ENCODE assay signal across 1 cellular context in the genomic region with DNA sequence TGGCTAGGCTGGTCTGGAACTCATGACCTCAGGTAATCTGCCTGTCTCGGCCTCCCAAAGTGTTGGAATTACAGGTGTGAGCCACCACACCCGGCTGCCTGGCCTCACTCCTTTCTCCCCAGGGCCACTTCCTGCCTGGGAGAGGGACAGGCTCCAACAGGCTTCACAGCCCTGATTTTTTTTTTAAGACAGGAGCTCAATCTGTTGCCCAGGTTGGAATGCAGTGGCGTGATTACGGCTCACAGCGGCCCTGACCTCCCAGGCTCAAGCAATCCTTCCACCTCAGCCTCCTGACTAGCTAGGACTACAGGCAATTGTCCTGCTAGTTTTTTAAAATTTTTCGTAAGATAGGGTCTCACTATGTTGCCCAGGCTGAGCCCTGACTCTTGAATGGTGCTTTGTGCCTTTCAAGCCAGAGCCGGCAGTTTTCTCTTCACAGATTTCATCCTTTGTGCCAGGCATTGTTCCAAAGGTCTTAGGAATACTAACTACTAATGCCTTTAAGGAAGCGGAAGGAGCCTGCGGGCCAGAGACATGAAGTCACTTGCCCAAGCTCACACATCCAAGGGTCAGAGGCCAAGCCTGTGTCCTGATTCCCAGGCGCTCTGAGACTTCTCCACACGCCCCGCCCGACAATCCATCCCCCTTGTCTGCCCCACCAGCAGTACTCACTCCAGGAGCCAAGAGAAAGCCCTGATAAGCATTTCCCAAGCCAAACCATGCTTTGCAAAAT.
TF ChIP-seq lines count a peak whose summit lies in the region.

No MANE protein-coding gene starts in this region.

TF ChIP-seq in GM23338, 12 proteins besides CTCF, POLR2A, EP300 and RAD21:
- TF ChIP-seq JUNB (IDR thresholded peaks at IDR 0.05; ENCODE audit: unreplicated experiment) (no peak), ZNF114 (CRISPR knock-in tag; IDR thresholded peaks at IDR 0.05) (no peak), ETS1 (IDR thresholded peaks at IDR 0.05) (no peak), ZNF331 (CRISPR knock-in tag; IDR thresholded peaks at IDR 0.05; ENCODE audit: low read depth) (no peak), CREB1 (CRISPR knock-in tag; IDR thresholded peaks at IDR 0.05; ENCODE audit: low read depth) (no peak), STAT1 (IDR thresholded peaks at IDR 0.05; ENCODE audit: unreplicated experiment) (no peak), EZH2 (IDR thresholded peaks at IDR 0.05; ENCODE audit: low read depth, unreplicated experiment) (no peak), ZNF462 (CRISPR knock-in tag; IDR thresholded peaks at IDR 0.05) (no peak), EZH2phosphoT487 (IDR thresholded peaks at IDR 0.05; ENCODE audit: unreplicated experiment) (no peak), NANOG (IDR thresholded peaks at IDR 0.05; ENCODE audit: borderline replicate concordance) (no peak), POLR2AphosphoS5 (IDR thresholded peaks at IDR 0.05; ENCODE audit: low read depth) (no peak)
- TF ChIP-seq, protein P1, sequence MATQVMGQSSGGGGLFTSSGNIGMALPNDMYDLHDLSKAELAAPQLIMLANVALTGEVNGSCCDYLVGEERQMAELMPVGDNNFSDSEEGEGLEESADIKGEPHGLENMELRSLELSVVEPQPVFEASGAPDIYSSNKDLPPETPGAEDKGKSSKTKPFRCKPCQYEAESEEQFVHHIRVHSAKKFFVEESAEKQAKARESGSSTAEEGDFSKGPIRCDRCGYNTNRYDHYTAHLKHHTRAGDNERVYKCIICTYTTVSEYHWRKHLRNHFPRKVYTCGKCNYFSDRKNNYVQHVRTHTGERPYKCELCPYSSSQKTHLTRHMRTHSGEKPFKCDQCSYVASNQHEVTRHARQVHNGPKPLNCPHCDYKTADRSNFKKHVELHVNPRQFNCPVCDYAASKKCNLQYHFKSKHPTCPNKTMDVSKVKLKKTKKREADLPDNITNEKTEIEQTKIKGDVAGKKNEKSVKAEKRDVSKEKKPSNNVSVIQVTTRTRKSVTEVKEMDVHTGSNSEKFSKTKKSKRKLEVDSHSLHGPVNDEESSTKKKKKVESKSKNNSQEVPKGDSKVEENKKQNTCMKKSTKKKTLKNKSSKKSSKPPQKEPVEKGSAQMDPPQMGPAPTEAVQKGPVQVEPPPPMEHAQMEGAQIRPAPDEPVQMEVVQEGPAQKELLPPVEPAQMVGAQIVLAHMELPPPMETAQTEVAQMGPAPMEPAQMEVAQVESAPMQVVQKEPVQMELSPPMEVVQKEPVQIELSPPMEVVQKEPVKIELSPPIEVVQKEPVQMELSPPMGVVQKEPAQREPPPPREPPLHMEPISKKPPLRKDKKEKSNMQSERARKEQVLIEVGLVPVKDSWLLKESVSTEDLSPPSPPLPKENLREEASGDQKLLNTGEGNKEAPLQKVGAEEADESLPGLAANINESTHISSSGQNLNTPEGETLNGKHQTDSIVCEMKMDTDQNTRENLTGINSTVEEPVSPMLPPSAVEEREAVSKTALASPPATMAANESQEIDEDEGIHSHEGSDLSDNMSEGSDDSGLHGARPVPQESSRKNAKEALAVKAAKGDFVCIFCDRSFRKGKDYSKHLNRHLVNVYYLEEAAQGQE (IDR thresholded peaks at IDR 0.05; ENCODE audit: unreplicated experiment), result no peak
